Comparison of ENCODE assay signal across 13 cellular contexts in genomic region chr5:113246371-113246870, GRCh38.
DNase-seq lines count a peak whose midpoint lies in the region; ATAC-seq, FAIRE-seq and TF ChIP-seq lines count a peak whose summit lies in the region.
"Had no signal": no experiment of that assay in that cellular context is flagged by ENCODE, and none has a peak within 500 bp of the region (broad histone marks: within the 10 kb centered on the region; RNA-seq: fewer than 3 reads in every experiment).

No MANE protein-coding gene starts in this region.

- peak; percentile 19 for DNase-seq in EH (ENCODE audit: low read depth)
- DNase-seq in Peyer's patch = no peak
- no peak for DNase-seq in pancreas
- no peak for DNase-seq in activated CD4-positive, alpha-beta T cell treated with anti-CD3 and anti-CD28 coated beads, Interleukin-2, amount 50 U/mL, for 4 hours
- no peak for DNase-seq in NCI-H2081 treated with DMSO at 0.1 percent for 48 hours (lab: John Stamatoyannopoulos, UW)
- DNase-seq in NCI-H1092 (lab: John Stamatoyannopoulos, UW) = no peak
- DNase-seq: activated CD8-positive, alpha-beta memory T cell treated with anti-CD3 and anti-CD28 coated beads, Interleukin-2, amount 50 U/mL, for 4 hours; CD4-positive, alpha-beta T cell; effector memory CD8-positive, alpha-beta T cell; naive thymus-derived CD8-positive, alpha-beta T cell had no signal

- TF ChIP-seq POLR2A in Peyer's patch (IDR thresholded peaks at IDR 0.05) = no peak
- TF ChIP-seq POLR2A in gastroesophageal sphincter (IDR thresholded peaks at IDR 0.05) = no peak

- no peaks in the 10 kb centered on the region for H3K36me3 ChIP-seq in Peyer's patch
- H3K36me3 ChIP-seq in gastroesophageal sphincter = no peaks in the 10 kb centered on the region
- no peaks in the 10 kb centered on the region for H3K36me3 ChIP-seq in pancreas

- no peaks in the 10 kb centered on the region for H3K27me3 ChIP-seq in Peyer's patch
- H3K27me3 ChIP-seq in gastroesophageal sphincter = no peaks in the 10 kb centered on the region
- no peaks in the 10 kb centered on the region for H3K27me3 ChIP-seq in pancreas

- no peak for TF ChIP-seq EP300 in gastroesophageal sphincter (IDR thresholded peaks at IDR 0.05)

- H3K4me1 ChIP-seq in Peyer's patch (peaks cover 0 to 8% (median 0%) of the 10 kb centered on the region in 4 donors), gastroesophageal sphincter (peaks cover 0 to 44% (median 15%) of the 10 kb centered on the region in 3 donors), pancreas (no peaks in the 10 kb centered on the region)

- WGBS in gastroesophageal sphincter (ENCODE audit: low coverage in 1 of 2), 2 donors = 26 to 38% methylated on average over 5 of the region's 5 CpGs
- WGBS in pancreas, 2 donors = 70 to 71% methylated on average over 5 of the region's 5 CpGs

- H3K4me3 ChIP-seq in Peyer's patch = no peak overlapping the region
- peak overlapping the region; percentile 3 to 17 for H3K4me3 ChIP-seq in gastroesophageal sphincter
- H3K4me3 ChIP-seq in pancreas = no peak overlapping the region

- no peaks in the 10 kb centered on the region for H3K9me3 ChIP-seq in Peyer's patch
- H3K9me3 ChIP-seq in gastroesophageal sphincter = no peaks in the 10 kb centered on the region
- H3K9me3 ChIP-seq in pancreas = no peaks in the 10 kb centered on the region

- peak overlapping the region in 3 of 4 donors; percentile 11 to 65 (median 40) for H3K27ac ChIP-seq in Peyer's patch
- H3K27ac ChIP-seq in gastroesophageal sphincter = peak overlapping the region; percentile 40 to 72 (median 60)
- H3K27ac ChIP-seq in pancreas = peak overlapping the region in 1 of 4 donors; percentile 13

- TF ChIP-seq CTCF in Peyer's patch (IDR thresholded peaks at IDR 0.05) (no peak), gastroesophageal sphincter (IDR thresholded peaks at IDR 0.05) (no peak), pancreas (IDR thresholded peaks at IDR 0.05) (no peak)

- no peak for FAIRE-seq in pancreas (lab: Jason Lieb, UNC)

- intact Hi-C loops in pancreas (cut with DNase I) = no loop called here

- ATAC-seq in gastroesophageal sphincter = peak; percentile 68
- peak in 3 of 4 donors; percentile 40 to 69 (median 60) for ATAC-seq in pancreas
- ATAC-seq in HG03025 (IDR thresholded peaks at IDR 0.05; ENCODE audit: low FRiP score, unreplicated experiment) = no peak
- ATAC-seq: effector memory CD8-positive, alpha-beta T cell; naive thymus-derived CD8-positive, alpha-beta T cell; Panc1 had no signal

Comparison
In these comparisons a context has a peak if more than half of its experiments do, and no peak if none do; other contexts are left out.
1. H3K4me3 ChIP-seq: peak in gastroesophageal sphincter (2 of 2); none in Peyer's patch (0 of 4) and pancreas (0 of 4).